ENCODE assay signal across 9 cellular contexts in genomic region chr10:89887830-89888229, GRCh38.
DNase-seq lines count a peak whose midpoint lies in the region; ATAC-seq and TF ChIP-seq lines count a peak whose summit lies in the region.
"Had no signal": no experiment of that assay in that cellular context is flagged by ENCODE, and none has a peak within 500 bp of the region (broad histone marks: within the 10 kb centered on the region; RNA-seq: fewer than 3 reads in every experiment).

No MANE protein-coding gene starts in this region.

- POLR2A ChIA-PET in RWPE1 (lab: Yijun Ruan, JAX; ENCODE audit: low non-redundant PET) = no interaction called here

- H3K4me3 Mint-ChIP-seq in Calu3 (ENCODE audit: low read depth, unreplicated experiment) = no peak overlapping the region

- CTCF ChIA-PET in Calu3 (lab: Charles Lee) = no interaction called here
- CTCF ChIA-PET in RWPE1 (lab: Yijun Ruan, JAX) = interaction anchor here (0.6 kb wide), 1 partner anchor 73 kb away, joined by 8 read pairs; no protein-coding TSS in a partner anchor

- H3K9me3 Mint-ChIP-seq in Calu3 (ENCODE audit: low read depth, unreplicated experiment) = no peaks in the 10 kb centered on the region

- BruUV-seq in Calu3 (replicated peaks; lab: Mats Ljungman, UMichigan) = no TSS peak

- no peaks in the 10 kb centered on the region for H3K36me3 Mint-ChIP-seq in Calu3 (ENCODE audit: insufficient read depth, unreplicated experiment)

- H3K27ac ChIP-seq in RWPE1 = no peak overlapping the region

- intact Hi-C loops in Calu3 (cut with micrococcal nuclease; ENCODE audit: unreplicated experiment) = no loop called here

- ATAC-seq in GM18519 (IDR thresholded peaks at IDR 0.05; ENCODE audit: low FRiP score, unreplicated experiment) = peak; percentile 61
- peak; percentile 74 for ATAC-seq in HG02588 (IDR thresholded peaks at IDR 0.05; ENCODE audit: unreplicated experiment)
- no peak for ATAC-seq in esophagus mucosa

- H3K4me1 Mint-ChIP-seq in Calu3 (ENCODE audit: low read depth, unreplicated experiment) = no peaks in the 10 kb centered on the region

- TF ChIP-seq CTCF in Calu3 (IDR thresholded peaks at IDR 0.05; ENCODE audit: unreplicated experiment) (no peak), RWPE1 (conservative IDR thresholded peaks at IDR 0.05; ENCODE audit: low read depth) (no peak)

- peak; percentile 74 for DNase-seq in NAMALWA (ENCODE audit: low spot score)
- DNase-seq in mucosa of gallbladder (ENCODE audit: low spot score) = peak; percentile 21
- DNase-seq in Calu3 = no peak
- no peak for DNase-seq in RWPE1 (ENCODE audit: low spot score)
- no peak for DNase-seq in T-helper 1 cell
- DNase-seq: GOT3 had no signal

- H3K27me3 Mint-ChIP-seq in Calu3 (ENCODE audit: unreplicated experiment) = no peaks in the 10 kb centered on the region

- H3K27ac Mint-ChIP-seq in Calu3 (ENCODE audit: unreplicated experiment) = no peak overlapping the region

Comparison
In these comparisons a context has a peak if more than half of its experiments do, and no peak if none do; other contexts are left out.
1. DNase-seq: peak in NAMALWA (single experiment) and mucosa of gallbladder (single experiment); none in Calu3 (single experiment), RWPE1 (single experiment) and T-helper 1 cell (0 of 5).